ENCODE assay signal across 10 cellular contexts in genomic region chr3:125143982-125144652, GRCh38.
DNase-seq lines count a peak whose midpoint lies in the region; ATAC-seq and TF ChIP-seq lines count a peak whose summit lies in the region.
"Had no signal": no experiment of that assay in that cellular context is flagged by ENCODE, and none has a peak within 500 bp of the region (broad histone marks: within the 10 kb centered on the region; RNA-seq: fewer than 3 reads in every experiment).

No MANE protein-coding gene starts in this region.

- DNase-seq in activated naive CD8-positive, alpha-beta T cell treated with anti-CD3 and anti-CD28 coated beads, Interleukin-2, amount 50 U/mL, for 24 hours: no peak
- peak; percentile 54 for DNase-seq in SK-N-DZ (ENCODE audit: low spot score)
- DNase-seq in left cardiac atrium: peak; percentile 56
- DNase-seq in upper lobe of right lung: no peak
- DNase-seq in naive thymus-derived CD8-positive, alpha-beta T cell: no peak
- no peak for DNase-seq in transverse colon
- no peak for DNase-seq in COLO668 (lab: John Stamatoyannopoulos, UW; ENCODE audit: unreplicated experiment)
- DNase-seq: activated T-cell treated with anti-CD3 and anti-CD28 coated beads, Interleukin-2, amount 50 U/mL, for 1 hour had no signal

- peaks cover 66% of the 10 kb centered on the region for H3K4me1 ChIP-seq in upper lobe of right lung
- H3K4me1 ChIP-seq in transverse colon: peaks cover 6 to 35% (median 12%) of the 10 kb centered on the region in 4 donors
- H3K4me1 ChIP-seq: breast epithelium had no signal

- TF ChIP-seq EP300 in transverse colon (IDR thresholded peaks at IDR 0.05; ENCODE audit: low read depth): no peak

- no peak for ATAC-seq in activated naive CD8-positive, alpha-beta T cell treated with anti-CD3 and anti-CD28 coated beads, Interleukin-2, amount 50 U/mL, for 24 hours
- peak in 1 of 2 donors; percentile 3 for ATAC-seq in left cardiac atrium
- ATAC-seq in upper lobe of right lung: no peak
- no peak for ATAC-seq in naive thymus-derived CD8-positive, alpha-beta T cell

- WGBS in transverse colon (ENCODE audit: low coverage in 1 of 2), 2 donors: 69 to 74% methylated on average over 3 to 7 of the region's 7 CpGs

- no peaks in the 10 kb centered on the region for H3K36me3 ChIP-seq in upper lobe of right lung
- H3K36me3 ChIP-seq in transverse colon: no peaks in the 10 kb centered on the region
- H3K36me3 ChIP-seq: breast epithelium had no signal

- no peaks in the 10 kb centered on the region for H3K9me3 Mint-ChIP-seq in activated naive CD8-positive, alpha-beta T cell (ENCODE audit: low read depth)
- H3K9me3 Mint-ChIP-seq in activated naive CD8-positive, alpha-beta T cell treated with anti-CD3 and anti-CD28 coated beads, Interleukin-2, amount 50 U/mL, for 24 hours: peaks cover 3% of the 10 kb centered on the region
- no peaks in the 10 kb centered on the region for H3K9me3 Mint-ChIP-seq in naive thymus-derived CD8-positive, alpha-beta T cell

- H3K27ac ChIP-seq in upper lobe of right lung (peak overlapping the region; percentile 58), transverse colon (no peak overlapping the region)
- H3K27ac ChIP-seq: breast epithelium had no signal

- intact Hi-C loops in left cardiac atrium (cut with DNase I): loop anchor here (5.0 to 10.0 kb wide), 3 partner anchors 79 to 147 kb away; no protein-coding TSS in a partner anchor
- intact Hi-C loops in upper lobe of right lung (cut with DNase I): loop anchor here (10.0 kb wide), 1 partner anchor 89 kb away; the partner anchor contains the start of gene HEG1
- intact Hi-C loops in transverse colon (cut with DNase I; ENCODE audit: low total_unique reads): no loop called here

- H3K4me1 Mint-ChIP-seq in activated naive CD8-positive, alpha-beta T cell (ENCODE audit: low read depth): peaks cover 34% of the 10 kb centered on the region
- H3K4me1 Mint-ChIP-seq in activated naive CD8-positive, alpha-beta T cell treated with anti-CD3 and anti-CD28 coated beads, Interleukin-2, amount 50 U/mL, for 24 hours: peaks cover 47% of the 10 kb centered on the region
- H3K4me1 Mint-ChIP-seq in naive thymus-derived CD8-positive, alpha-beta T cell: peaks cover 12 to 68% (median 51%) of the 10 kb centered on the region in 4 donors

- no peak for TF ChIP-seq POLR2A in transverse colon (IDR thresholded peaks at IDR 0.05)

- POLR2A ChIA-PET in naive thymus-derived CD8-positive, alpha-beta T cell (lab: Charles Lee): interaction anchor here (0.5 kb wide), 1 partner anchor 1285 kb away, joined by 7 read pairs; no protein-coding TSS in a partner anchor

- no peak overlapping the region for H3K27ac Mint-ChIP-seq in activated naive CD8-positive, alpha-beta T cell
- H3K27ac Mint-ChIP-seq in activated naive CD8-positive, alpha-beta T cell treated with anti-CD3 and anti-CD28 coated beads, Interleukin-2, amount 50 U/mL, for 24 hours: no peak overlapping the region
- peak overlapping the region in 2 of 10 donors; percentile 68 to 71 for H3K27ac Mint-ChIP-seq in naive thymus-derived CD8-positive, alpha-beta T cell

- H3K36me3 Mint-ChIP-seq in activated naive CD8-positive, alpha-beta T cell: peaks cover 2% of the 10 kb centered on the region
- H3K36me3 Mint-ChIP-seq in activated naive CD8-positive, alpha-beta T cell treated with anti-CD3 and anti-CD28 coated beads, Interleukin-2, amount 50 U/mL, for 24 hours (ENCODE audit: low read depth): peaks cover 4% of the 10 kb centered on the region
- no peaks in the 10 kb centered on the region for H3K36me3 Mint-ChIP-seq in naive thymus-derived CD8-positive, alpha-beta T cell

- in situ Hi-C loops in transverse colon (cut with MboI; ENCODE audit: low pct_ligation_motif_present in 1 of 4, low pct_unique_long_range_greater_than_20kb in 1 of 4, low sequenced_read_pairs in 3 of 4): no loop called here

- H3K4me3 ChIP-seq in upper lobe of right lung (no peak overlapping the region), transverse colon (no peak overlapping the region)
- H3K4me3 ChIP-seq: breast epithelium had no signal

- H3K27me3 ChIP-seq in upper lobe of right lung (no peaks in the 10 kb centered on the region), transverse colon (no peaks in the 10 kb centered on the region)
- H3K27me3 ChIP-seq: breast epithelium had no signal

- H3K9me3 ChIP-seq in upper lobe of right lung: no peaks in the 10 kb centered on the region
- H3K9me3 ChIP-seq in transverse colon: no peaks in the 10 kb centered on the region
- H3K9me3 ChIP-seq: breast epithelium had no signal

- no peaks in the 10 kb centered on the region for H3K27me3 Mint-ChIP-seq in activated naive CD8-positive, alpha-beta T cell
- peaks cover 39% of the 10 kb centered on the region for H3K27me3 Mint-ChIP-seq in activated naive CD8-positive, alpha-beta T cell treated with anti-CD3 and anti-CD28 coated beads, Interleukin-2, amount 50 U/mL, for 24 hours
- no peaks in the 10 kb centered on the region for H3K27me3 Mint-ChIP-seq in naive thymus-derived CD8-positive, alpha-beta T cell

- H3K4me3 Mint-ChIP-seq in activated naive CD8-positive, alpha-beta T cell: peak overlapping the region; percentile 13
- no peak overlapping the region for H3K4me3 Mint-ChIP-seq in activated naive CD8-positive, alpha-beta T cell treated with anti-CD3 and anti-CD28 coated beads, Interleukin-2, amount 50 U/mL, for 24 hours
- H3K4me3 Mint-ChIP-seq in naive thymus-derived CD8-positive, alpha-beta T cell: no peak overlapping the region

- TF ChIP-seq CTCF in upper lobe of right lung (IDR thresholded peaks at IDR 0.05): no peak
- no peak for TF ChIP-seq CTCF in transverse colon (IDR thresholded peaks at IDR 0.05)

Comparison
In these comparisons a context has a peak if more than half of its experiments do, and no peak if none do; other contexts are left out.
1. DNase-seq: peak in SK-N-DZ (single experiment) and left cardiac atrium (single experiment); none in activated naive CD8-positive, alpha-beta T cell treated with anti-CD3 and anti-CD28 coated beads, Interleukin-2, amount 50 U/mL, for 24 hours (single experiment), upper lobe of right lung (single experiment), naive thymus-derived CD8-positive, alpha-beta T cell (0 of 10), transverse colon (single experiment) and COLO668 (single experiment).